In genomic region chr4:124641715-124642380, GRCh38 we compare ENCODE assay signal across 10 cellular contexts.
DNase-seq lines count a peak whose midpoint lies in the region; ATAC-seq and TF ChIP-seq lines count a peak whose summit lies in the region.
"Had no signal": no experiment of that assay in that cellular context is flagged by ENCODE, and none has a peak within 500 bp of the region (broad histone marks: within the 10 kb centered on the region; RNA-seq: fewer than 3 reads in every experiment).

No MANE protein-coding gene starts in this region.

- peak; percentile 71 to 74 for DNase-seq in AML-193 (lab: John Stamatoyannopoulos, UW)
- peak; percentile 83 for DNase-seq in HFFc6
- peak; percentile 57 for DNase-seq in fibroblast of gingiva (ENCODE audit: low read depth)
- DNase-seq in activated CD4-positive, alpha-beta T cell treated with anti-CD3 and anti-CD28 coated beads, Interleukin-2, amount 50 U/mL, for 4 hours = no peak
- DNase-seq in colonic mucosa = no peak
- DNase-seq in cerebellar cortex (ENCODE audit: low spot score) = no peak

- H3K27me3 ChIP-seq in OCI-LY3 (ENCODE audit: low read depth, low read length) = no peaks in the 10 kb centered on the region
- no peaks in the 10 kb centered on the region for H3K27me3 ChIP-seq in colonic mucosa

- no peak overlapping the region for H2AFZ ChIP-seq in OCI-LY3 (ENCODE audit: low read depth, low read length)

- intact Hi-C loops in colonic mucosa (cut with DNase I) = no loop called here

- H3K9me3 ChIP-seq in OCI-LY3 (ENCODE audit: insufficient read depth, low read length) (no peaks in the 10 kb centered on the region), colonic mucosa (no peaks in the 10 kb centered on the region)
- H3K9me3 ChIP-seq: thoracic aorta had no signal

- H3K4me1 Mint-ChIP-seq in HFFc6 (ENCODE audit: low read depth) = peaks cover 61% of the 10 kb centered on the region

- H3K36me3 Mint-ChIP-seq in HFFc6 (ENCODE audit: low read depth) = peaks cover 14% of the 10 kb centered on the region; the same call in 1 of the 2 replicates

- H3K4me1 ChIP-seq in OCI-LY3 (ENCODE audit: low read length) = peaks cover 27% of the 10 kb centered on the region
- no peaks in the 10 kb centered on the region for H3K4me1 ChIP-seq in colonic mucosa

- H3K27ac Mint-ChIP-seq in HFFc6 = peak overlapping the region; percentile 61

- ATAC-seq in HG03565 (IDR thresholded peaks at IDR 0.05; ENCODE audit: unreplicated experiment) = no peak
- ATAC-seq: HepG2 had no signal

- H3K4me2 ChIP-seq in OCI-LY3 (ENCODE audit: low read length) = peak overlapping the region; percentile 45

- no peak overlapping the region for H3K9ac ChIP-seq in OCI-LY3 (ENCODE audit: low read length)
- no peak overlapping the region for H3K9ac ChIP-seq in colonic mucosa (ENCODE audit: low read depth in 2 of 2, low read length in 2 of 2)

- H3K9me3 Mint-ChIP-seq in HFFc6 = no peaks in the 10 kb centered on the region

- H4K20me1 ChIP-seq in OCI-LY3 (ENCODE audit: insufficient read depth, low read length) = no peaks in the 10 kb centered on the region

- TF ChIP-seq CTCF in HFFc6 (IDR thresholded peaks at IDR 0.05) (no peak), OCI-LY3 (IDR thresholded peaks at IDR 0.05; ENCODE audit: low read depth, low read length) (no peak), colonic mucosa (IDR thresholded peaks at IDR 0.05) (no peak)

- peak overlapping the region; percentile 65 for H3K4me3 Mint-ChIP-seq in HFFc6

- no peaks in the 10 kb centered on the region; the same call in 1 of the 2 replicates for H3K27me3 Mint-ChIP-seq in HFFc6 (ENCODE audit: insufficient read depth)

- peak overlapping the region; percentile 15 for H3K4me3 ChIP-seq in OCI-LY3 (ENCODE audit: low read length)
- H3K4me3 ChIP-seq in colonic mucosa = no peak overlapping the region
- H3K4me3 ChIP-seq: thoracic aorta had no signal

- peak overlapping the region; percentile 72 for H3K27ac ChIP-seq in OCI-LY3 (ENCODE audit: low read length)
- H3K27ac ChIP-seq in colonic mucosa = no peak overlapping the region
- H3K27ac ChIP-seq: thoracic aorta had no signal

- H3K36me3 ChIP-seq in OCI-LY3 (replicated peaks; ENCODE audit: low read depth, low read length) (no peaks in the 10 kb centered on the region), colonic mucosa (no peaks in the 10 kb centered on the region)
- H3K36me3 ChIP-seq: thoracic aorta had no signal

- no peaks in the 10 kb centered on the region for H3K79me2 ChIP-seq in OCI-LY3 (ENCODE audit: low read length)

Comparison
In these comparisons a context has a peak if more than half of its experiments do, and no peak if none do; other contexts are left out.
1. DNase-seq: peak in AML-193 (2 of 2), HFFc6 (single experiment) and fibroblast of gingiva (single experiment); none in activated CD4-positive, alpha-beta T cell treated with anti-CD3 and anti-CD28 coated beads, Interleukin-2, amount 50 U/mL, for 4 hours (0 of 2), colonic mucosa (single experiment) and cerebellar cortex (single experiment).